ENCODE assay signal across 29 cellular contexts in genomic region chr17:20153231-20153630, GRCh38.
DNase-seq lines count a peak whose midpoint lies in the region; ATAC-seq, FAIRE-seq and TF ChIP-seq lines count a peak whose summit lies in the region.
"Had no signal": no experiment of that assay in that cellular context is flagged by ENCODE, and none has a peak within 500 bp of the region (broad histone marks: within the 10 kb centered on the region; RNA-seq: fewer than 3 reads in every experiment).

No MANE protein-coding gene starts in this region.

- H3K79me1 ChIP-seq in neuronal stem cell (ENCODE audit: low read depth, low read length): peaks cover 8% of the 10 kb centered on the region

- H3K4me1 ChIP-seq in Karpas-422 (ENCODE audit: low read length) (peaks cover 20% of the 10 kb centered on the region), colonic mucosa (no peaks in the 10 kb centered on the region), transverse colon (peaks cover 0 to 30% (median 13%) of the 10 kb centered on the region in 4 donors), neuronal stem cell (ENCODE audit: control insufficient read depth in 2 of 2, insufficient read depth in 1 of 2, low read depth in 1 of 2, low read length in 2 of 2) (peaks cover 0 to 4% of the 10 kb centered on the region in 2 donors)

- no peaks in the 10 kb centered on the region for H3K9me3 ChIP-seq in Karpas-422 (ENCODE audit: low read length)
- no peaks in the 10 kb centered on the region for H3K9me3 ChIP-seq in colonic mucosa
- H3K9me3 ChIP-seq in transverse colon: no peaks in the 10 kb centered on the region
- no peaks in the 10 kb centered on the region for H3K9me3 ChIP-seq in neuronal stem cell (replicated peaks in 1 of 2; ENCODE audit: control insufficient read depth in 2 of 2, insufficient read depth in 1 of 2, low read depth in 1 of 2, low read length in 2 of 2)
- H3K9me3 ChIP-seq: A549, MG63 had no signal

- no peaks in the 10 kb centered on the region for H3K36me3 ChIP-seq in Karpas-422 (ENCODE audit: insufficient read depth, low read length)
- H3K36me3 ChIP-seq in colonic mucosa: no peaks in the 10 kb centered on the region
- H3K36me3 ChIP-seq in transverse colon: no peaks in the 10 kb centered on the region
- H3K36me3 ChIP-seq in neuronal stem cell (replicated peaks in 1 of 2; ENCODE audit: control insufficient read depth in 2 of 2, insufficient read depth in 2 of 2, low read length in 2 of 2): peaks cover 0 to 5% of the 10 kb centered on the region in 2 donors
- H3K36me3 ChIP-seq: MG63 had no signal

- no peak overlapping the region for H3K23ac ChIP-seq in neuronal stem cell (ENCODE audit: low read depth, low read length, poor library complexity)

- intact Hi-C loops in colonic mucosa (cut with DNase I) (loop anchor here (10.0 kb wide), 1 partner anchor 52 kb away; no protein-coding TSS in a partner anchor), transverse colon (cut with DNase I; ENCODE audit: low total_unique reads) (no loop called here)

- in situ Hi-C loops in transverse colon (cut with MboI; ENCODE audit: low pct_ligation_motif_present in 1 of 4, low pct_unique_long_range_greater_than_20kb in 1 of 4, low sequenced_read_pairs in 3 of 4): loop anchor here in 1 of 4 donors (10.0 kb wide), 1 partner anchor 62 kb away; no protein-coding TSS in a partner anchor

- no peak overlapping the region for H2AFZ ChIP-seq in Karpas-422 (ENCODE audit: low read length)
- no peak overlapping the region for H2AFZ ChIP-seq in neuronal stem cell (ENCODE audit: low read length)
- H2AFZ ChIP-seq: GM23248 had no signal

- H3K27me3 ChIP-seq in Karpas-422 (ENCODE audit: low read length): no peaks in the 10 kb centered on the region
- H3K27me3 ChIP-seq in colonic mucosa: no peaks in the 10 kb centered on the region
- no peaks in the 10 kb centered on the region for H3K27me3 ChIP-seq in transverse colon
- peaks cover 0 to 25% (median 10%) of the 10 kb centered on the region in 3 experiments for H3K27me3 ChIP-seq in neuronal stem cell (ENCODE audit: control insufficient read depth in 3 of 3, insufficient read depth in 3 of 3, low read depth in 1 of 3, low read length in 3 of 3)
- H3K27me3 ChIP-seq: MG63 had no signal

- no peak overlapping the region for H2BK15ac ChIP-seq in neuronal stem cell (ENCODE audit: low read length)

- H2BK120ac ChIP-seq in neuronal stem cell (ENCODE audit: low read depth, low read length): no peak overlapping the region

- H3K4me2 ChIP-seq in Karpas-422 (ENCODE audit: low read depth, low read length, poor library complexity, severe bottlenecking): no peak overlapping the region
- H3K4me2 ChIP-seq in neuronal stem cell (ENCODE audit: insufficient read depth, low read length, poor library complexity, severe bottlenecking): no peak overlapping the region
- H3K4me2 ChIP-seq: A549 had no signal

- H3K4me3 ChIP-seq in Karpas-422 (ENCODE audit: low read length): no peak overlapping the region
- H3K4me3 ChIP-seq in colonic mucosa: no peak overlapping the region
- H3K4me3 ChIP-seq in transverse colon: no peak overlapping the region
- H3K4me3 ChIP-seq in neuronal stem cell (ENCODE audit: low read length in 2 of 2): no peak overlapping the region
- H3K4me3 ChIP-seq: A549, GM23248, MG63 had no signal

- H3K27ac ChIP-seq in Karpas-422 (ENCODE audit: low read length) (no peak overlapping the region), colonic mucosa (peak overlapping the region; percentile 14), transverse colon (peak overlapping the region in 3 of 4 donors; percentile 11 to 65 (median 55)), neuronal stem cell (replicated peaks; ENCODE audit: low read length) (no peak overlapping the region)
- H3K27ac ChIP-seq: A549, GM23248, RWPE1 had no signal

- no peaks in the 10 kb centered on the region for H4K20me1 ChIP-seq in Karpas-422 (ENCODE audit: insufficient read depth, low read depth, low read length)

- no peak for ATAC-seq in GM19452 (IDR thresholded peaks at IDR 0.05; ENCODE audit: unreplicated experiment)
- ATAC-seq: A549, Panc1 had no signal

- no peak for TF ChIP-seq POLR2A in GM12891 (IDR thresholded peaks at IDR 0.05; ENCODE audit: low read depth, low read length)
- no peak for TF ChIP-seq POLR2A in transverse colon (IDR thresholded peaks at IDR 0.05)

- FAIRE-seq in GM12891 (lab: Jason Lieb, UNC): peak; percentile 96
- FAIRE-seq: A549 had no signal

- TF ChIP-seq CTCF in colonic mucosa (IDR thresholded peaks at IDR 0.05) (no peak), transverse colon (IDR thresholded peaks at IDR 0.05) (no peak)

- H2BK5ac ChIP-seq in neuronal stem cell (ENCODE audit: low read length): no peak overlapping the region

- no peak overlapping the region for H2BK12ac ChIP-seq in neuronal stem cell (ENCODE audit: low read length)

- H4K91ac ChIP-seq in neuronal stem cell (ENCODE audit: low read depth, low read length, poor library complexity): no peak overlapping the region

- H3K14ac ChIP-seq in neuronal stem cell (ENCODE audit: low read length): no peak overlapping the region

- TF ChIP-seq EP300 in transverse colon (IDR thresholded peaks at IDR 0.05; ENCODE audit: low read depth): no peak

- H3K9ac ChIP-seq in Karpas-422 (ENCODE audit: low read length) (no peak overlapping the region), colonic mucosa (ENCODE audit: low read depth in 2 of 2, low read length in 2 of 2) (no peak overlapping the region), neuronal stem cell (ENCODE audit: low read depth, low read length, poor library complexity) (no peak overlapping the region)
- H3K9ac ChIP-seq: GM23248 had no signal

- no peak overlapping the region for H4K8ac ChIP-seq in neuronal stem cell (ENCODE audit: low read depth, low read length)

- no peaks in the 10 kb centered on the region for H3K79me2 ChIP-seq in Karpas-422 (ENCODE audit: low read length)

- 78 to 83% methylated on average over 1 to 2 of the region's 2 CpGs for WGBS in transverse colon (ENCODE audit: low coverage in 1 of 2), 2 donors
- no CpG with 5 or more reads among the region's 2 CpGs for WGBS in neuronal stem cell (ENCODE audit: extremely low coverage in 2 of 2, insufficient read length in 2 of 2, insufficient replicate concordance in 1 of 2), 2 donors

- no peak overlapping the region for H2AK5ac ChIP-seq in neuronal stem cell (ENCODE audit: low read depth, low read length)

- H3K4ac ChIP-seq in neuronal stem cell (ENCODE audit: low read length): no peak overlapping the region

- DNase-seq in GM12891 (ENCODE audit: insufficient read length, low spot score) (no peak), Karpas-422 (peak; percentile 51), colonic mucosa (no peak), transverse colon (peak; percentile 11), NCI-H1105 (lab: John Stamatoyannopoulos, UW) (no peak), neuronal stem cell (ENCODE audit: low spot score) (no peak)
- DNase-seq: AML-193; C1 segment of cervical spinal cord; CD4-positive, alpha-beta memory T cell; COR-L47; EL; GDM1; GM23248; H7; MG63; NCI-H1048; NCI-H1436; NCI-H187; NCI-H2081 treated with DMSO at 0.1 percent for 48 hours; NCI-H2171; NCI-H226; NCI-H510A; NCI-H69; SHP77; T-helper 1 cell had no signal

- no peaks in the 10 kb centered on the region for H3K9me2 ChIP-seq in Karpas-422 (replicated peaks; ENCODE audit: insufficient read depth, low read length)

- H3K18ac ChIP-seq in neuronal stem cell (ENCODE audit: low read length): no peak overlapping the region

TF ChIP-seq in GM12891, 5 proteins besides CTCF, POLR2A, EP300 and RAD21:
- TF ChIP-seq POU2F2 (IDR thresholded peaks at IDR 0.05; ENCODE audit: low read depth, low read length) (peak; percentile 78; the same call in 1 of the 2 replicates), PAX5 (IDR thresholded peaks at IDR 0.05; ENCODE audit: insufficient read depth, low read length, severe bottlenecking) (no peak)

Comparison
In these comparisons a context has a peak if more than half of its experiments do, and no peak if none do; other contexts are left out.
1. DNase-seq: peak in Karpas-422 (single experiment) and transverse colon (single experiment); none in GM12891 (single experiment), colonic mucosa (single experiment), NCI-H1105 (single experiment) and neuronal stem cell (single experiment).
2. H3K27ac ChIP-seq: peak in colonic mucosa (single experiment) and transverse colon (3 of 4); none in Karpas-422 (single experiment) and neuronal stem cell (single experiment).